In genomic region chr14:97021571-97022171, GRCh38 we compare ENCODE assay signal across 17 cellular contexts.
DNase-seq lines count a peak whose midpoint lies in the region; ATAC-seq and TF ChIP-seq lines count a peak whose summit lies in the region.
"Had no signal": no experiment of that assay in that cellular context is flagged by ENCODE, and none has a peak within 500 bp of the region (broad histone marks: within the 10 kb centered on the region; RNA-seq: fewer than 3 reads in every experiment).

No MANE protein-coding gene starts in this region.

- H3F3A ChIP-seq in PC-3 (ENCODE audit: low read length, unreplicated experiment) = no peaks in the 10 kb centered on the region

- no peak overlapping the region for H3K9ac ChIP-seq in PC-3 (ENCODE audit: low read length)

- H3K4me1 ChIP-seq in PC-3 (ENCODE audit: insufficient read depth, low read length) = no peaks in the 10 kb centered on the region
- H3K4me1 ChIP-seq in mucosa of descending colon (ENCODE audit: low read depth) = no peaks in the 10 kb centered on the region

- ATAC-seq in PC-3 (peak; percentile 73), esophagus mucosa (peak; percentile 12), HG02571 (IDR thresholded peaks at IDR 0.05; ENCODE audit: unreplicated experiment) (no peak), mucosa of descending colon (no peak)
- ATAC-seq: stimulated activated naive CD8-positive, alpha-beta T cell treated with anti-CD3 and anti-CD28 coated beads, Interleukin-15, Interleukin-2, amounts not matched to agents 100 U/mL and 50 U/mL, for 24 hours had no signal

- no peaks in the 10 kb centered on the region for H3K79me2 ChIP-seq in PC-3 (ENCODE audit: low read length)

- TF ChIP-seq CTCF in PC-3 (conservative IDR thresholded peaks at IDR 0.05; ENCODE audit: low read depth, low read length) = no peak
- TF ChIP-seq CTCF in mucosa of descending colon (IDR thresholded peaks at IDR 0.05) = no peak

- no peak overlapping the region for H3K4me3 ChIP-seq in PC-3 (ENCODE audit: low read length)
- H3K4me3 ChIP-seq in mucosa of descending colon = no peak overlapping the region
- H3K4me3 ChIP-seq: lung had no signal

- BruUV-seq in PC-3 (replicated peaks; lab: Mats Ljungman, UMichigan) = no TSS peak

- H3K9me3 Mint-ChIP-seq in activated naive CD4-positive, alpha-beta T cell treated with anti-CD3 and anti-CD28 coated beads for 36 hours = no peaks in the 10 kb centered on the region
- H3K9me3 Mint-ChIP-seq: activated T-helper 2 cell treated with anti-CD3 and anti-CD28 coated beads, Interferon-gamma antibody, Interleukin-2, Interleukin-4, amounts not matched to agents 10 μg/mL and 5 μg/mL and 100 μg/mL, durations not matched to agents 14 hours and 24 hours and 36 hours; naive thymus-derived CD8-positive, alpha-beta T cell had no signal

- peaks cover 7% of the 10 kb centered on the region for H3K4me1 Mint-ChIP-seq in activated naive CD4-positive, alpha-beta T cell treated with anti-CD3 and anti-CD28 coated beads for 36 hours (ENCODE audit: low read depth)

- DNase-seq in NCI-H1694 (lab: John Stamatoyannopoulos, UW) (peak; percentile 31), NCI-H1694 treated with DMSO at 0.1 percent for 48 hours (lab: John Stamatoyannopoulos, UW) (no peak), HEK293T (ENCODE audit: extremely low spot score) (peak; percentile 25), PC-3 (peak; percentile 50), mucosa of descending colon (no peak)
- DNase-seq in activated naive CD4-positive, alpha-beta T cell treated with anti-CD3 and anti-CD28 coated beads for 36 hours = no peak
- DNase-seq: CD4-positive, alpha-beta memory T cell; cerebellar nuclear complex; foreskin melanocyte; naive thymus-derived CD8-positive, alpha-beta T cell; stimulated activated naive CD8-positive, alpha-beta T cell treated with anti-CD3 and anti-CD28 coated beads, Interleukin-15, Interleukin-2, amounts not matched to agents 100 U/mL and 50 U/mL, for 24 hours had no signal

- H4K20me1 ChIP-seq in PC-3 (ENCODE audit: low read length) = no peaks in the 10 kb centered on the region

- H3K27ac ChIP-seq in PC-3 (ENCODE audit: low read length) = no peak overlapping the region
- H3K27ac ChIP-seq: VCaP had no signal

- H3K9me2 ChIP-seq in PC-3 (replicated peaks; ENCODE audit: low read length) = no peaks in the 10 kb centered on the region

- H3K36me3 Mint-ChIP-seq in activated naive CD4-positive, alpha-beta T cell treated with anti-CD3 and anti-CD28 coated beads for 36 hours (ENCODE audit: low read depth) = no peaks in the 10 kb centered on the region

- no peak overlapping the region for H3K4me2 ChIP-seq in PC-3 (ENCODE audit: low read length)

- H3K9me3 ChIP-seq in PC-3 (ENCODE audit: low read length) (no peaks in the 10 kb centered on the region), mucosa of descending colon (peaks cover 4% of the 10 kb centered on the region)

- no peaks in the 10 kb centered on the region for H3K36me3 ChIP-seq in PC-3 (ENCODE audit: low read depth, low read length)
- H3K36me3 ChIP-seq in mucosa of descending colon (ENCODE audit: low read depth) = no peaks in the 10 kb centered on the region

- no peaks in the 10 kb centered on the region for H3K27me3 Mint-ChIP-seq in activated naive CD4-positive, alpha-beta T cell treated with anti-CD3 and anti-CD28 coated beads for 36 hours (ENCODE audit: low read depth)

- POLR2A ChIA-PET in HEK293T (lab: Yijun Ruan, JAX) = no interaction called here
- POLR2A ChIA-PET in PC-3 (lab: Charles Lee; ENCODE audit: unreplicated experiment) = no interaction called here

- no peak overlapping the region for H3K27ac Mint-ChIP-seq in activated naive CD4-positive, alpha-beta T cell treated with anti-CD3 and anti-CD28 coated beads for 36 hours
- H3K27ac Mint-ChIP-seq: activated T-helper 2 cell treated with anti-CD3 and anti-CD28 coated beads, Interferon-gamma antibody, Interleukin-2, Interleukin-4, amounts not matched to agents 10 μg/mL and 5 μg/mL and 100 μg/mL, durations not matched to agents 14 hours and 24 hours and 36 hours; progenitor cell of endocrine pancreas had no signal

- H3K27me3 ChIP-seq in PC-3 (ENCODE audit: low read length) = no peaks in the 10 kb centered on the region

- peak overlapping the region; percentile 32; the same call in 1 of the 2 replicates for H2AFZ ChIP-seq in PC-3 (ENCODE audit: low read length)

- intact Hi-C loops in PC-3 (cut with micrococcal nuclease) (no loop called here), mucosa of descending colon (cut with DNase I, micrococcal nuclease) (no loop called here)
- intact Hi-C loops in activated naive CD4-positive, alpha-beta T cell treated with anti-CD3 and anti-CD28 coated beads for 36 hours (cut with micrococcal nuclease) = no loop called here

- CTCF ChIA-PET in HEK293T (lab: Yijun Ruan, JAX) (no interaction called here), PC-3 (lab: Charles Lee) (no interaction called here)
- CTCF ChIA-PET in activated naive CD4-positive, alpha-beta T cell treated with anti-CD3 and anti-CD28 coated beads for 36 hours (lab: Charles Lee) = interaction anchor here (0.6 to 0.9 kb wide), 2 partner anchors 12 to 207 kb away, joined by 3 to 9 read pairs; no protein-coding TSS in a partner anchor

- H3K4me3 Mint-ChIP-seq in activated naive CD4-positive, alpha-beta T cell treated with anti-CD3 and anti-CD28 coated beads for 36 hours = no peak overlapping the region

TF ChIP-seq in HEK293T, 16 proteins besides CTCF, POLR2A, EP300 and RAD21:
- TF ChIP-seq L3MBTL2 (conservative IDR thresholded peaks at IDR 0.05) = peak; percentile 42
- TF ChIP-seq LEF1 (IDR thresholded peaks at IDR 0.05; ENCODE audit: borderline replicate concordance) = no peak

Comparison
In these comparisons a context has a peak if more than half of its experiments do, and no peak if none do; other contexts are left out.
1. DNase-seq: peak in NCI-H1694 (single experiment), HEK293T (single experiment) and PC-3 (single experiment); none in NCI-H1694 treated with DMSO at 0.1 percent for 48 hours (single experiment), activated naive CD4-positive, alpha-beta T cell treated with anti-CD3 and anti-CD28 coated beads for 36 hours (single experiment) and mucosa of descending colon (0 of 3).
2. ATAC-seq: peak in PC-3 (single experiment) and esophagus mucosa (single experiment); none in HG02571 (single experiment) and mucosa of descending colon (single experiment).